ENCODE assay signal across 11 cellular contexts in genomic region chr1:202616355-202616910, GRCh38.
DNase-seq lines count a peak whose midpoint lies in the region; ATAC-seq and TF ChIP-seq lines count a peak whose summit lies in the region.
"Had no signal": no experiment of that assay in that cellular context is flagged by ENCODE, and none has a peak within 500 bp of the region (broad histone marks: within the 10 kb centered on the region; RNA-seq: fewer than 3 reads in every experiment).

No MANE protein-coding gene starts in this region.

- intact Hi-C loops in activated T-helper 1 cell treated with anti-CD3 and anti-CD28 coated beads, Interleukin-12 subunit alpha, Interleukin-12 subunit beta, Interleukin-2, Interleukin-4 antibody, amounts not matched to agents 30 ng/mL and 10 ng/mL and 1 ng/mL, durations not matched to agents 14 hours and 24 hours and 36 hours (cut with micrococcal nuclease): no loop called here
- intact Hi-C loops in lower leg skin (cut with DNase I; ENCODE audit: low total_unique reads): no loop called here

- H3K9me3 ChIP-seq in BLaER1 treated with 17β-estradiol and CSF1 and Interleukin-3, amounts not matched to agents 10 nM and 100 nM (replicated peaks in 1 of 11): no peaks in the 10 kb centered on the region

- peak overlapping the region in 8 of 11 experiments; percentile 8 to 91 (median 84); a peak in 14 of 22 replicates for H3K27ac ChIP-seq in BLaER1 treated with 17β-estradiol and CSF1 and Interleukin-3, amounts not matched to agents 10 nM and 100 nM

- no peak for TF ChIP-seq CTCF in lower leg skin (IDR thresholded peaks at IDR 0.05)

- peak overlapping the region; percentile 14 for H3K27ac Mint-ChIP-seq in activated T-helper 1 cell treated with anti-CD3 and anti-CD28 coated beads, Interleukin-12 subunit alpha, Interleukin-12 subunit beta, Interleukin-2, Interleukin-4 antibody, amounts not matched to agents 30 ng/mL and 10 ng/mL and 1 ng/mL, durations not matched to agents 14 hours and 24 hours and 36 hours
- H3K27ac Mint-ChIP-seq: CD4-positive, alpha-beta T cell had no signal

- H3K4me2 ChIP-seq in BLaER1 treated with 17β-estradiol and CSF1 and Interleukin-3, amounts not matched to agents 10 nM and 100 nM: peak overlapping the region; percentile 80 to 97 (median 91)

- ATAC-seq in GM21360 (IDR thresholded peaks at IDR 0.05; ENCODE audit: unreplicated experiment): peak; percentile 26
- ATAC-seq in HG03135 (IDR thresholded peaks at IDR 0.05; ENCODE audit: unreplicated experiment): peak; percentile 36

- peak overlapping the region in 2 of 10 experiments; percentile 4 to 50; a peak in 3 of 20 replicates for H3K4me3 ChIP-seq in BLaER1 treated with 17β-estradiol and CSF1 and Interleukin-3, amounts not matched to agents 10 nM and 100 nM
- H3K4me3 ChIP-seq in lower leg skin (ENCODE audit: low read depth, poor library complexity, severe bottlenecking): no peak overlapping the region
- H3K4me3 ChIP-seq: dorsolateral prefrontal cortex had no signal

- 88 to 92% methylated on average over 13 of the region's 13 CpGs for WGBS in lower leg skin, 2 donors

- peaks cover 34 to 75% (median 70%) of the 10 kb centered on the region in 10 experiments for H3K4me1 ChIP-seq in BLaER1 treated with 17β-estradiol and CSF1 and Interleukin-3, amounts not matched to agents 10 nM and 100 nM

- peaks cover 0 to 80% (median 19%) of the 10 kb centered on the region in 11 experiments; a peak in 16 of 22 replicates for H4K20me1 ChIP-seq in BLaER1 treated with 17β-estradiol and CSF1 and Interleukin-3, amounts not matched to agents 10 nM and 100 nM

- H3K36me3 ChIP-seq in BLaER1 treated with 17β-estradiol and CSF1 and Interleukin-3, amounts not matched to agents 10 nM and 100 nM: no peaks in the 10 kb centered on the region

- DNase-seq in activated T-helper 1 cell treated with anti-CD3 and anti-CD28 coated beads, Interleukin-12 subunit alpha, Interleukin-12 subunit beta, Interleukin-2, Interleukin-4 antibody, amounts not matched to agents 30 ng/mL and 10 ng/mL and 1 ng/mL, durations not matched to agents 14 hours and 24 hours and 36 hours (ENCODE audit: low spot score): no peak
- DNase-seq in stimulated activated CD4-positive, alpha-beta T cell treated with anti-CD3 and anti-CD28 coated beads, Interleukin-15, amount 100 ng/mL, for 24 hours: no peak
- no peak for DNase-seq in lower leg skin (ENCODE audit: low spot score in 2 of 2)
- no peak for DNase-seq in NCI-H2196 treated with DMSO at 0.1 percent for 48 hours (lab: John Stamatoyannopoulos, UW; ENCODE audit: unreplicated experiment)
- no peak for DNase-seq in NCI-H2107 treated with DMSO at 0.1 percent for 48 hours (lab: John Stamatoyannopoulos, UW; ENCODE audit: unreplicated experiment)
- DNase-seq: CD4-positive, alpha-beta T cell; NCI-H526 had no signal

- peak overlapping the region in 6 of 11 experiments; percentile 6 to 80 (median 71); a peak in 7 of 22 replicates for H3K9ac ChIP-seq in BLaER1 treated with 17β-estradiol and CSF1 and Interleukin-3, amounts not matched to agents 10 nM and 100 nM

- peaks cover 0 to 94% (median 0%) of the 10 kb centered on the region in 11 experiments; a peak in 11 of 22 replicates for H3K27me3 ChIP-seq in BLaER1 treated with 17β-estradiol and CSF1 and Interleukin-3, amounts not matched to agents 10 nM and 100 nM
- H3K27me3 ChIP-seq: dorsolateral prefrontal cortex had no signal

- peaks cover 25% of the 10 kb centered on the region for H3K27me3 Mint-ChIP-seq in activated T-helper 1 cell treated with anti-CD3 and anti-CD28 coated beads, Interleukin-12 subunit alpha, Interleukin-12 subunit beta, Interleukin-2, Interleukin-4 antibody, amounts not matched to agents 30 ng/mL and 10 ng/mL and 1 ng/mL, durations not matched to agents 14 hours and 24 hours and 36 hours (ENCODE audit: insufficient read depth)

- no peak overlapping the region for H3K4me3 Mint-ChIP-seq in activated T-helper 1 cell treated with anti-CD3 and anti-CD28 coated beads, Interleukin-12 subunit alpha, Interleukin-12 subunit beta, Interleukin-2, Interleukin-4 antibody, amounts not matched to agents 30 ng/mL and 10 ng/mL and 1 ng/mL, durations not matched to agents 14 hours and 24 hours and 36 hours
- H3K4me3 Mint-ChIP-seq: CD4-positive, alpha-beta T cell had no signal

- H3K36me3 Mint-ChIP-seq in activated T-helper 1 cell treated with anti-CD3 and anti-CD28 coated beads, Interleukin-12 subunit alpha, Interleukin-12 subunit beta, Interleukin-2, Interleukin-4 antibody, amounts not matched to agents 30 ng/mL and 10 ng/mL and 1 ng/mL, durations not matched to agents 14 hours and 24 hours and 36 hours (ENCODE audit: low read depth): no peaks in the 10 kb centered on the region

- H3K9me3 Mint-ChIP-seq in activated T-helper 1 cell treated with anti-CD3 and anti-CD28 coated beads, Interleukin-12 subunit alpha, Interleukin-12 subunit beta, Interleukin-2, Interleukin-4 antibody, amounts not matched to agents 30 ng/mL and 10 ng/mL and 1 ng/mL, durations not matched to agents 14 hours and 24 hours and 36 hours: no peaks in the 10 kb centered on the region
- H3K9me3 Mint-ChIP-seq: CD4-positive, alpha-beta T cell had no signal

- no peak for TF ChIP-seq POLR2A in lower leg skin (IDR thresholded peaks at IDR 0.05)

- H3K4me1 Mint-ChIP-seq in activated T-helper 1 cell treated with anti-CD3 and anti-CD28 coated beads, Interleukin-12 subunit alpha, Interleukin-12 subunit beta, Interleukin-2, Interleukin-4 antibody, amounts not matched to agents 30 ng/mL and 10 ng/mL and 1 ng/mL, durations not matched to agents 14 hours and 24 hours and 36 hours (ENCODE audit: low read depth): peaks cover 22% of the 10 kb centered on the region
